8 cellular contexts compared by ENCODE assay signal in genomic region chr6:158322724-158323560, GRCh38. TPM values are rescaled to one million over a fixed set of nuclear protein-coding genes. Genes with fewer than 3 reads are reported as not detected.
DNase-seq lines count a peak whose midpoint lies in the region; ATAC-seq, FAIRE-seq and TF ChIP-seq lines count a peak whose summit lies in the region.

No MANE protein-coding gene starts in this region.

- POLR2A ChIA-PET in activated B cell treated with CpG ODN at 0.5 μM for 24 hours (lab: Charles Lee), result no interaction called here

- no peaks in the 10 kb centered on the region for H3K27me3 Mint-ChIP-seq in CD4-positive, CD25-positive, alpha-beta regulatory T cell
- H3K27me3 Mint-ChIP-seq in activated B cell treated with CpG ODN at 0.5 μM for 24 hours, result no peaks in the 10 kb centered on the region

- H3K27ac ChIP-seq in CD4-positive, CD25-positive, alpha-beta regulatory T cell (ENCODE audit: insufficient read depth, low read length, poor library complexity, severe bottlenecking), result peak overlapping the region; percentile 77

- DNase-seq in CD4-positive, CD25-positive, alpha-beta regulatory T cell, result peak in 2 of 3 donors; percentile 39 to 66
- DNase-seq in GM19239 (ENCODE audit: insufficient read length, low spot score), result no peak
- DNase-seq in activated B cell treated with CpG ODN at 0.5 μM for 24 hours, result no peak
- DNase-seq in mucosa of descending colon, result no peak
- DNase-seq in NK-92 treated with Interleukin-12 subunit alpha and Interleukin-12 subunit beta, amount 100 ng/mL, for 24 hours (lab: John Stamatoyannopoulos, UW), result no peak
- DNase-seq in amniotic stem cell (lab: John Stamatoyannopoulos, UW), result no peak
- DNase-seq in NCI-H2227 treated with DMSO at 0.1 percent for 48 hours (lab: John Stamatoyannopoulos, UW), result no peak

- peaks cover 43% of the 10 kb centered on the region for H3K4me1 ChIP-seq in CD4-positive, CD25-positive, alpha-beta regulatory T cell (ENCODE audit: control insufficient read depth, insufficient read depth, low read length, poor library complexity, severe bottlenecking)
- H3K4me1 ChIP-seq in mucosa of descending colon (ENCODE audit: low read depth), result peaks cover 6% of the 10 kb centered on the region

- peak overlapping the region; percentile 44 to 59 (median 46) for H3K4me3 Mint-ChIP-seq in CD4-positive, CD25-positive, alpha-beta regulatory T cell
- peak overlapping the region; percentile 25 for H3K4me3 Mint-ChIP-seq in activated B cell treated with CpG ODN at 0.5 μM for 24 hours

- FAIRE-seq in GM19239 (lab: Jason Lieb, UNC), result peak; percentile 28

- H3K4me1 Mint-ChIP-seq in CD4-positive, CD25-positive, alpha-beta regulatory T cell, result peaks cover 38 to 85% (median 73%) of the 10 kb centered on the region in 4 donors
- H3K4me1 Mint-ChIP-seq in activated B cell treated with CpG ODN at 0.5 μM for 24 hours, result peaks cover 79% of the 10 kb centered on the region

- CTCF ChIA-PET in activated B cell treated with CpG ODN at 0.5 μM for 24 hours (lab: Charles Lee), result no interaction called here

- H3K27me3 ChIP-seq in CD4-positive, CD25-positive, alpha-beta regulatory T cell (ENCODE audit: control insufficient read depth, insufficient read depth, low read length), result no peaks in the 10 kb centered on the region

- TF ChIP-seq CTCF in activated B cell treated with CpG ODN at 0.5 μM for 24 hours (IDR thresholded peaks at IDR 0.05) (no peak), mucosa of descending colon (IDR thresholded peaks at IDR 0.05) (no peak)

- peak overlapping the region; percentile 43 for H3K4me3 ChIP-seq in CD4-positive, CD25-positive, alpha-beta regulatory T cell (ENCODE audit: low read depth, low read length)
- no peak overlapping the region for H3K4me3 ChIP-seq in mucosa of descending colon

- intact Hi-C loops in activated B cell treated with CpG ODN at 0.5 μM for 24 hours (cut with micrococcal nuclease) (loop anchor here (10.0 kb wide), 1 partner anchor 48 kb away; no protein-coding TSS in a partner anchor), mucosa of descending colon (cut with DNase I, micrococcal nuclease) (no loop called here)

- H3K27ac Mint-ChIP-seq in CD4-positive, CD25-positive, alpha-beta regulatory T cell, result peak overlapping the region; percentile 87 to 91 (median 90)
- peak overlapping the region; percentile 57 for H3K27ac Mint-ChIP-seq in activated B cell treated with CpG ODN at 0.5 μM for 24 hours

- ATAC-seq in CD4-positive, CD25-positive, alpha-beta regulatory T cell (ENCODE audit: low read depth in 2 of 2), result peak; percentile 77 to 81
- peak; percentile 45 for ATAC-seq in HG03103 (IDR thresholded peaks at IDR 0.05; ENCODE audit: low read depth, unreplicated experiment)
- ATAC-seq in activated B cell treated with CpG ODN at 0.5 μM for 24 hours (ENCODE audit: low read depth), result peak; percentile 59
- peak; percentile 50 for ATAC-seq in mucosa of descending colon

- no peaks in the 10 kb centered on the region for H3K9me3 ChIP-seq in CD4-positive, CD25-positive, alpha-beta regulatory T cell (ENCODE audit: control insufficient read depth in 2 of 2, low read length in 2 of 2)
- no peaks in the 10 kb centered on the region for H3K9me3 ChIP-seq in mucosa of descending colon

- peaks cover 0 to 1% (median 0%) of the 10 kb centered on the region in 7 donors for H3K9me3 Mint-ChIP-seq in CD4-positive, CD25-positive, alpha-beta regulatory T cell
- no peaks in the 10 kb centered on the region for H3K9me3 Mint-ChIP-seq in activated B cell treated with CpG ODN at 0.5 μM for 24 hours

- peaks cover 2% of the 10 kb centered on the region for H3K36me3 ChIP-seq in CD4-positive, CD25-positive, alpha-beta regulatory T cell (ENCODE audit: control insufficient read depth, insufficient read depth, low read length)
- no peaks in the 10 kb centered on the region for H3K36me3 ChIP-seq in mucosa of descending colon (ENCODE audit: low read depth)

- H3K36me3 Mint-ChIP-seq in CD4-positive, CD25-positive, alpha-beta regulatory T cell, result peaks cover 28% of the 10 kb centered on the region
- peaks cover 10% of the 10 kb centered on the region for H3K36me3 Mint-ChIP-seq in activated B cell treated with CpG ODN at 0.5 μM for 24 hours (ENCODE audit: low read depth)

RNA-seq across cellular contexts. Expression of gene TULP4, which starts 10.7 kb away (rescaled TPM):
- total RNA-seq in CD4-positive, CD25-positive, alpha-beta regulatory T cell, result 158 TPM
- 10 to 100 TPM; 43.3 to 57.8 (median 54.7) TPM for polyA plus RNA-seq in CD4-positive, CD25-positive, alpha-beta regulatory T cell
- total RNA-seq in activated B cell treated with CpG ODN at 0.5 μM for 24 hours, result 52.7 and 63.0 TPM in 2 replicates
- 100 to 1,000 TPM in 1 of 3 donors, 10 to 100 TPM in 2; 70.4 to 122 (median 83.6) TPM for total RNA-seq in mucosa of descending colon

Comparison
In these comparisons a context has a peak if more than half of its experiments do, and no peak if none do; other contexts are left out.
1. DNase-seq: peak in CD4-positive, CD25-positive, alpha-beta regulatory T cell (2 of 3); none in GM19239 (single experiment), activated B cell treated with CpG ODN at 0.5 μM for 24 hours (single experiment), mucosa of descending colon (0 of 3), NK-92 treated with Interleukin-12 subunit alpha and Interleukin-12 subunit beta, amount 100 ng/mL, for 24 hours (single experiment), amniotic stem cell (single experiment) and NCI-H2227 treated with DMSO at 0.1 percent for 48 hours (single experiment).
2. Peak in every context shown above with its lines, with median percentiles within 50 percentile points of each other: ATAC-seq.